Comparison of ENCODE assay signal across 11 cellular contexts in genomic region chr9:132554755-132555154, GRCh38. TPM values are rescaled to one million over a fixed set of nuclear protein-coding genes. Genes with fewer than 3 reads are reported as not detected.
"Had no signal": no experiment of that assay in that cellular context is flagged by ENCODE, and none has a peak within 500 bp of the region (broad histone marks: within the 10 kb centered on the region; RNA-seq: fewer than 3 reads in every experiment).

No MANE protein-coding gene starts in this region.

- H3K9me3 ChIP-seq: HAP-1 had no signal

- H3K4me2 ChIP-seq: GM23338 had no signal

- H3K4me3 ChIP-seq: GM23248, GM23338, HAP-1 had no signal

- H3K9me3 Mint-ChIP-seq: HFFc6 had no signal

- H3K27ac Mint-ChIP-seq: GM23338, H9, HFFc6 had no signal

- ATAC-seq: HCT116 had no signal

- H3K4me3 Mint-ChIP-seq: GM23338, H9, HFFc6 had no signal

- H3K27ac ChIP-seq: GM23248 had no signal

- H3K9ac ChIP-seq: GM23248 had no signal

- DNase-seq: GM23248, GOT3, H7, H9, HCEC 1CT, HFFc6 had no signal

- H3K4me1 ChIP-seq: HAP-1 had no signal

- H3K36me3 ChIP-seq: HAP-1 had no signal

- H2AFZ ChIP-seq: GM23248, GM23338 had no signal

RNA-seq across cellular contexts. Expression of gene BARHL1, which starts 27.7 kb away (rescaled TPM):
- total RNA-seq: GM23248, GM23338, H1, H4, H7, H9, HFFc6 had no signal
- polyA plus RNA-seq: GM23248, GM23338, H1 had no signal
